ENCODE assay signal across 1 cellular context in the genomic region with DNA sequence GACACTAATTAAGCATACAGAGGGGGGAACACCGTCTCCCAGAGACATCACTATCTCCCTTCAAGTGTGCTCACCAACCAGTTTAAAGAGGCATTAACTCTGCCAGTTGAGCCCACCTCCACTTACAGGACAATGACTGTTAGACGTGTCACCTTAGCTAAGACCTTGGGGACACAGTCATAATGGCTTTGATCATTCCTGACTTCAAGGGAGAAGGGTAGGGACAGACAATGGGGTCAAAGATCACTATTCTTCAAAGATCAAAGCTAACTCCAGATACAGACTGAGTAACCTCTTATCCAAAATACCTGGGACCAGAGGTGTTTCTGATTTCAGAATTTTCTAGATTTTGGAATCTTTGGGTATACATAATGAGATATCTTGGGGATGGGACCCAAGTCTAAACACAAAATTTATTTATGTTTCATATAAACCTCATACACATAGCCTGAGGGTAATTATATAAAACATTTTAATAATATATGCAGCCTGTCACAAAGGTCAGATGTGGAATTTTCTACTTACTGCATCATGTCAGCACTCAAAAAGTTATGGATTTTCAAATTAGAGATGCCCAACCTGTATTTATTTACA.
A peak's percentile ranks its signal among the peaks of the same experiment; 100 is the strongest.
TF ChIP-seq lines count a peak whose summit lies in the region.

No MANE protein-coding gene starts in this region.

TF ChIP-seq in HepG2, 621 proteins besides CTCF, POLR2A, EP300 and RAD21 (continued from another document and continues in another):
- TF ChIP-seq, protein P1, sequence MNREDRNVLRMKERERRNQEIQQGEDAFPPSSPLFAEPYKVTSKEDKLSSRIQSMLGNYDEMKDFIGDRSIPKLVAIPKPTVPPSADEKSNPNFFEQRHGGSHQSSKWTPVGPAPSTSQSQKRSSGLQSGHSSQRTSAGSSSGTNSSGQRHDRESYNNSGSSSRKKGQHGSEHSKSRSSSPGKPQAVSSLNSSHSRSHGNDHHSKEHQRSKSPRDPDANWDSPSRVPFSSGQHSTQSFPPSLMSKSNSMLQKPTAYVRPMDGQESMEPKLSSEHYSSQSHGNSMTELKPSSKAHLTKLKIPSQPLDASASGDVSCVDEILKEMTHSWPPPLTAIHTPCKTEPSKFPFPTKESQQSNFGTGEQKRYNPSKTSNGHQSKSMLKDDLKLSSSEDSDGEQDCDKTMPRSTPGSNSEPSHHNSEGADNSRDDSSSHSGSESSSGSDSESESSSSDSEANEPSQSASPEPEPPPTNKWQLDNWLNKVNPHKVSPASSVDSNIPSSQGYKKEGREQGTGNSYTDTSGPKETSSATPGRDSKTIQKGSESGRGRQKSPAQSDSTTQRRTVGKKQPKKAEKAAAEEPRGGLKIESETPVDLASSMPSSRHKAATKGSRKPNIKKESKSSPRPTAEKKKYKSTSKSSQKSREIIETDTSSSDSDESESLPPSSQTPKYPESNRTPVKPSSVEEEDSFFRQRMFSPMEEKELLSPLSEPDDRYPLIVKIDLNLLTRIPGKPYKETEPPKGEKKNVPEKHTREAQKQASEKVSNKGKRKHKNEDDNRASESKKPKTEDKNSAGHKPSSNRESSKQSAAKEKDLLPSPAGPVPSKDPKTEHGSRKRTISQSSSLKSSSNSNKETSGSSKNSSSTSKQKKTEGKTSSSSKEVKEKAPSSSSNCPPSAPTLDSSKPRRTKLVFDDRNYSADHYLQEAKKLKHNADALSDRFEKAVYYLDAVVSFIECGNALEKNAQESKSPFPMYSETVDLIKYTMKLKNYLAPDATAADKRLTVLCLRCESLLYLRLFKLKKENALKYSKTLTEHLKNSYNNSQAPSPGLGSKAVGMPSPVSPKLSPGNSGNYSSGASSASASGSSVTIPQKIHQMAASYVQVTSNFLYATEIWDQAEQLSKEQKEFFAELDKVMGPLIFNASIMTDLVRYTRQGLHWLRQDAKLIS (CRISPR knock-in tag; IDR thresholded peaks at IDR 0.05): 0 out of 2 replicates have a peak, but pooled peaks have one; percentile 37
- TF ChIP-seq PITX1 (CRISPR knock-in tag; IDR thresholded peaks at IDR 0.05) (peak; percentile 81), PRMT3 (CRISPR knock-in tag; IDR thresholded peaks at IDR 0.05; ENCODE audit: borderline replicate concordance, low read depth) (0 out of 2 replicates have a peak, but pooled peaks have one; percentile 43), BHLHE40 (IDR thresholded peaks at IDR 0.05; ENCODE audit: low read length) (peak; percentile 37), TEAD3 (CRISPR knock-in tag; optimal IDR thresholded peaks at IDR 0.05; ENCODE audit: borderline replicate concordance) (peak; percentile 89), ZNF333 (CRISPR knock-in tag; IDR thresholded peaks at IDR 0.05; ENCODE audit: borderline replicate concordance) (no peak), NR2F1 (CRISPR knock-in tag; IDR thresholded peaks at IDR 0.05) (peak; percentile 83 to 93), MAZ (IDR thresholded peaks at IDR 0.05; ENCODE audit: borderline replicate concordance, low read depth, low read length) (no peak), MAZ (CRISPR knock-in tag; IDR thresholded peaks at IDR 0.05; ENCODE audit: low read depth) (no peak), SOX5 (CRISPR knock-in tag; IDR thresholded peaks at IDR 0.05; ENCODE audit: borderline replicate concordance) (peak; percentile 100), YEATS4 (CRISPR knock-in tag; IDR thresholded peaks at IDR 0.05; ENCODE audit: borderline replicate concordance) (no peak), ZFP90 (CRISPR knock-in tag; IDR thresholded peaks at IDR 0.05; ENCODE audit: borderline replicate concordance) (no peak), U2AF2 (IDR thresholded peaks at IDR 0.05; ENCODE audit: low read depth, low read length) (no peak), GABPB1 (CRISPR knock-in tag; IDR thresholded peaks at IDR 0.05) (no peak), FOXP1 (IDR thresholded peaks at IDR 0.05) (no peak), FOXP1 (CRISPR knock-in tag; IDR thresholded peaks at IDR 0.05) (peak; percentile 77), HOXA9 (CRISPR knock-in tag; IDR thresholded peaks at IDR 0.05; ENCODE audit: borderline replicate concordance) (no peak), ZNF615 (CRISPR knock-in tag; IDR thresholded peaks at IDR 0.05; ENCODE audit: borderline replicate concordance) (no peak)
- TF ChIP-seq, protein P2, sequence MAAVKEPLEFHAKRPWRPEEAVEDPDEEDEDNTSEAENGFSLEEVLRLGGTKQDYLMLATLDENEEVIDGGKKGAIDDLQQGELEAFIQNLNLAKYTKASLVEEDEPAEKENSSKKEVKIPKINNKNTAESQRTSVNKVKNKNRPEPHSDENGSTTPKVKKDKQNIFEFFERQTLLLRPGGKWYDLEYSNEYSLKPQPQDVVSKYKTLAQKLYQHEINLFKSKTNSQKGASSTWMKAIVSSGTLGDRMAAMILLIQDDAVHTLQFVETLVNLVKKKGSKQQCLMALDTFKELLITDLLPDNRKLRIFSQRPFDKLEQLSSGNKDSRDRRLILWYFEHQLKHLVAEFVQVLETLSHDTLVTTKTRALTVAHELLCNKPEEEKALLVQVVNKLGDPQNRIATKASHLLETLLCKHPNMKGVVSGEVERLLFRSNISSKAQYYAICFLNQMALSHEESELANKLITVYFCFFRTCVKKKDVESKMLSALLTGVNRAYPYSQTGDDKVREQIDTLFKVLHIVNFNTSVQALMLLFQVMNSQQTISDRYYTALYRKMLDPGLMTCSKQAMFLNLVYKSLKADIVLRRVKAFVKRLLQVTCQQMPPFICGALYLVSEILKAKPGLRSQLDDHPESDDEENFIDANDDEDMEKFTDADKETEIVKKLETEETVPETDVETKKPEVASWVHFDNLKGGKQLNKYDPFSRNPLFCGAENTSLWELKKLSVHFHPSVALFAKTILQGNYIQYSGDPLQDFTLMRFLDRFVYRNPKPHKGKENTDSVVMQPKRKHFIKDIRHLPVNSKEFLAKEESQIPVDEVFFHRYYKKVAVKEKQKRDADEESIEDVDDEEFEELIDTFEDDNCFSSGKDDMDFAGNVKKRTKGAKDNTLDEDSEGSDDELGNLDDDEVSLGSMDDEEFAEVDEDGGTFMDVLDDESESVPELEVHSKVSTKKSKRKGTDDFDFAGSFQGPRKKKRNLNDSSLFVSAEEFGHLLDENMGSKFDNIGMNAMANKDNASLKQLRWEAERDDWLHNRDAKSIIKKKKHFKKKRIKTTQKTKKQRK (IDR thresholded peaks at IDR 0.05; ENCODE audit: low read length): no peak
- TF ChIP-seq, protein P3, sequence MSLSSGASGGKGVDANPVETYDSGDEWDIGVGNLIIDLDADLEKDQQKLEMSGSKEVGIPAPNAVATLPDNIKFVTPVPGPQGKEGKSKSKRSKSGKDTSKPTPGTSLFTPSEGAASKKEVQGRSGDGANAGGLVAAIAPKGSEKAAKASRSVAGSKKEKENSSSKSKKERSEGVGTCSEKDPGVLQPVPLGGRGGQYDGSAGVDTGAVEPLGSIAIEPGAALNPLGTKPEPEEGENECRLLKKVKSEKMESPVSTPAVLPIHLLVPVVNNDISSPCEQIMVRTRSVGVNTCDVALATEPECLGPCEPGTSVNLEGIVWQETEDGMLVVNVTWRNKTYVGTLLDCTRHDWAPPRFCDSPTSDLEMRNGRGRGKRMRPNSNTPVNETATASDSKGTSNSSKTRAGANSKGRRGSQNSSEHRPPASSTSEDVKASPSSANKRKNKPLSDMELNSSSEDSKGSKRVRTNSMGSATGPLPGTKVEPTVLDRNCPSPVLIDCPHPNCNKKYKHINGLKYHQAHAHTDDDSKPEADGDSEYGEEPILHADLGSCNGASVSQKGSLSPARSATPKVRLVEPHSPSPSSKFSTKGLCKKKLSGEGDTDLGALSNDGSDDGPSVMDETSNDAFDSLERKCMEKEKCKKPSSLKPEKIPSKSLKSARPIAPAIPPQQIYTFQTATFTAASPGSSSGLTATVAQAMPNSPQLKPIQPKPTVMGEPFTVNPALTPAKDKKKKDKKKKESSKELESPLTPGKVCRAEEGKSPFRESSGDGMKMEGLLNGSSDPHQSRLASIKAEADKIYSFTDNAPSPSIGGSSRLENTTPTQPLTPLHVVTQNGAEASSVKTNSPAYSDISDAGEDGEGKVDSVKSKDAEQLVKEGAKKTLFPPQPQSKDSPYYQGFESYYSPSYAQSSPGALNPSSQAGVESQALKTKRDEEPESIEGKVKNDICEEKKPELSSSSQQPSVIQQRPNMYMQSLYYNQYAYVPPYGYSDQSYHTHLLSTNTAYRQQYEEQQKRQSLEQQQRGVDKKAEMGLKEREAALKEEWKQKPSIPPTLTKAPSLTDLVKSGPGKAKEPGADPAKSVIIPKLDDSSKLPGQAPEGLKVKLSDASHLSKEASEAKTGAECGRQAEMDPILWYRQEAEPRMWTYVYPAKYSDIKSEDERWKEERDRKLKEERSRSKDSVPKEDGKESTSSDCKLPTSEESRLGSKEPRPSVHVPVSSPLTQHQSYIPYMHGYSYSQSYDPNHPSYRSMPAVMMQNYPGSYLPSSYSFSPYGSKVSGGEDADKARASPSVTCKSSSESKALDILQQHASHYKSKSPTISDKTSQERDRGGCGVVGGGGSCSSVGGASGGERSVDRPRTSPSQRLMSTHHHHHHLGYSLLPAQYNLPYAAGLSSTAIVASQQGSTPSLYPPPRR (CRISPR knock-in tag; IDR thresholded peaks at IDR 0.05; ENCODE audit: borderline replicate concordance): no peak; the same call in 1 of the 2 replicates
- TF ChIP-seq, protein P4, sequence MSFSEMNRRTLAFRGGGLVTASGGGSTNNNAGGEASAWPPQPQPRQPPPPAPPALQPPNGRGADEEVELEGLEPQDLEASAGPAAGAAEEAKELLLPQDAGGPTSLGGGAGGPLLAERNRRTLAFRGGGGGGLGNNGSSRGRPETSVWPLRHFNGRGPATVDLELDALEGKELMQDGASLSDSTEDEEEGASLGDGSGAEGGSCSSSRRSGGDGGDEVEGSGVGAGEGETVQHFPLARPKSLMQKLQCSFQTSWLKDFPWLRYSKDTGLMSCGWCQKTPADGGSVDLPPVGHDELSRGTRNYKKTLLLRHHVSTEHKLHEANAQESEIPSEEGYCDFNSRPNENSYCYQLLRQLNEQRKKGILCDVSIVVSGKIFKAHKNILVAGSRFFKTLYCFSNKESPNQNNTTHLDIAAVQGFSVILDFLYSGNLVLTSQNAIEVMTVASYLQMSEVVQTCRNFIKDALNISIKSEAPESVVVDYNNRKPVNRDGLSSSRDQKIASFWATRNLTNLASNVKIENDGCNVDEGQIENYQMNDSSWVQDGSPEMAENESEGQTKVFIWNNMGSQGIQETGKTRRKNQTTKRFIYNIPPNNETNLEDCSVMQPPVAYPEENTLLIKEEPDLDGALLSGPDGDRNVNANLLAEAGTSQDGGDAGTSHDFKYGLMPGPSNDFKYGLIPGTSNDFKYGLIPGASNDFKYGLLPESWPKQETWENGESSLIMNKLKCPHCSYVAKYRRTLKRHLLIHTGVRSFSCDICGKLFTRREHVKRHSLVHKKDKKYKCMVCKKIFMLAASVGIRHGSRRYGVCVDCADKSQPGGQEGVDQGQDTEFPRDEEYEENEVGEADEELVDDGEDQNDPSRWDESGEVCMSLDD (CRISPR knock-in tag; IDR thresholded peaks at IDR 0.05; ENCODE audit: borderline replicate concordance): no peak
- TF ChIP-seq, protein P5, sequence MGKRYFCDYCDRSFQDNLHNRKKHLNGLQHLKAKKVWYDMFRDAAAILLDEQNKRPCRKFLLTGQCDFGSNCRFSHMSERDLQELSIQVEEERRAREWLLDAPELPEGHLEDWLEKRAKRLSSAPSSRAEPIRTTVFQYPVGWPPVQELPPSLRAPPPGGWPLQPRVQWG (CRISPR knock-in tag; IDR thresholded peaks at IDR 0.05; ENCODE audit: borderline replicate concordance, low read depth): no peak
- TF ChIP-seq, protein P6, sequence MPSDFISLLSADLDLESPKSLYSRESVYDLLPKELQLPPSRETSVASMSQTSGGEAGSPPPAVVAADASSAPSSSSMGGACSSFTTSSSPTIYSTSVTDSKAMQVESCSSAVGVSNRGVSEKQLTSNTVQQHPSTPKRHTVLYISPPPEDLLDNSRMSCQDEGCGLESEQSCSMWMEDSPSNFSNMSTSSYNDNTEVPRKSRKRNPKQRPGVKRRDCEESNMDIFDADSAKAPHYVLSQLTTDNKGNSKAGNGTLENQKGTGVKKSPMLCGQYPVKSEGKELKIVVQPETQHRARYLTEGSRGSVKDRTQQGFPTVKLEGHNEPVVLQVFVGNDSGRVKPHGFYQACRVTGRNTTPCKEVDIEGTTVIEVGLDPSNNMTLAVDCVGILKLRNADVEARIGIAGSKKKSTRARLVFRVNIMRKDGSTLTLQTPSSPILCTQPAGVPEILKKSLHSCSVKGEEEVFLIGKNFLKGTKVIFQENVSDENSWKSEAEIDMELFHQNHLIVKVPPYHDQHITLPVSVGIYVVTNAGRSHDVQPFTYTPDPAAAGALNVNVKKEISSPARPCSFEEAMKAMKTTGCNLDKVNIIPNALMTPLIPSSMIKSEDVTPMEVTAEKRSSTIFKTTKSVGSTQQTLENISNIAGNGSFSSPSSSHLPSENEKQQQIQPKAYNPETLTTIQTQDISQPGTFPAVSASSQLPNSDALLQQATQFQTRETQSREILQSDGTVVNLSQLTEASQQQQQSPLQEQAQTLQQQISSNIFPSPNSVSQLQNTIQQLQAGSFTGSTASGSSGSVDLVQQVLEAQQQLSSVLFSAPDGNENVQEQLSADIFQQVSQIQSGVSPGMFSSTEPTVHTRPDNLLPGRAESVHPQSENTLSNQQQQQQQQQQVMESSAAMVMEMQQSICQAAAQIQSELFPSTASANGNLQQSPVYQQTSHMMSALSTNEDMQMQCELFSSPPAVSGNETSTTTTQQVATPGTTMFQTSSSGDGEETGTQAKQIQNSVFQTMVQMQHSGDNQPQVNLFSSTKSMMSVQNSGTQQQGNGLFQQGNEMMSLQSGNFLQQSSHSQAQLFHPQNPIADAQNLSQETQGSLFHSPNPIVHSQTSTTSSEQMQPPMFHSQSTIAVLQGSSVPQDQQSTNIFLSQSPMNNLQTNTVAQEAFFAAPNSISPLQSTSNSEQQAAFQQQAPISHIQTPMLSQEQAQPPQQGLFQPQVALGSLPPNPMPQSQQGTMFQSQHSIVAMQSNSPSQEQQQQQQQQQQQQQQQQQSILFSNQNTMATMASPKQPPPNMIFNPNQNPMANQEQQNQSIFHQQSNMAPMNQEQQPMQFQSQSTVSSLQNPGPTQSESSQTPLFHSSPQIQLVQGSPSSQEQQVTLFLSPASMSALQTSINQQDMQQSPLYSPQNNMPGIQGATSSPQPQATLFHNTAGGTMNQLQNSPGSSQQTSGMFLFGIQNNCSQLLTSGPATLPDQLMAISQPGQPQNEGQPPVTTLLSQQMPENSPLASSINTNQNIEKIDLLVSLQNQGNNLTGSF (CRISPR knock-in tag; IDR thresholded peaks at IDR 0.05): no peak
